ENCODE assay signal across 8 cellular contexts in genomic region chr4:129093173-129093974, GRCh38. TPM values are rescaled to one million over a fixed set of nuclear protein-coding genes. Genes with fewer than 3 reads are reported as not detected.
A peak's percentile ranks its signal among the peaks of the same experiment; 100 is the strongest.
DNase-seq lines count a peak whose midpoint lies in the region; ATAC-seq, FAIRE-seq and TF ChIP-seq lines count a peak whose summit lies in the region.

Gene SCLT1, minus strand, starts transcription at chr4:129093539. Its CDS starts 436 bp downstream, at chr4:129093103.

- ATAC-seq in HG02840 (IDR thresholded peaks at IDR 0.05; ENCODE audit: low FRiP score, unreplicated experiment) (peak; percentile 97), T-cell (replicated peaks in 1 of 4) (peak; percentile 92 to 97 (median 96)), heart left ventricle (peak; percentile 99), upper lobe of left lung (ENCODE audit: low FRiP score in 2 of 2) (peak; percentile 98 to 100)

- H3K4me3 Mint-ChIP-seq in T-cell: peak within 1 kb of the TSS in 1 of 3 donors; percentile 21

- TF ChIP-seq POLR2A in GM12891 (IDR thresholded peaks at IDR 0.05; ENCODE audit: low read depth, low read length) (peak; percentile 92), heart left ventricle (IDR thresholded peaks at IDR 0.05) (peak in 1 of 2 donors; percentile 91), upper lobe of left lung (IDR thresholded peaks at IDR 0.05) (peak in 3 of 4 donors; percentile 87 to 92 (median 90))

- 0 to 1% (median 0%) methylated on average over 60 of the region's 60 CpGs for WGBS in adipose tissue, 3 donors
- 1 to 2% (median 1%) methylated on average over 40 to 60 of the region's 60 CpGs for WGBS in heart left ventricle, 4 donors
- WGBS in upper lobe of left lung, 2 donors: 0 to 1% methylated on average over 31 to 40 of the region's 60 CpGs

- peak within 1 kb of the TSS in 1 of 2 donors; percentile 42 for H3K27ac Mint-ChIP-seq in T-cell

- peak within 1 kb of the TSS; percentile 93 for H3K27ac ChIP-seq in adipose tissue (ENCODE audit: low read depth, low read length)
- peak within 1 kb of the TSS; percentile 81 to 98 (median 94) for H3K27ac ChIP-seq in heart left ventricle
- H3K27ac ChIP-seq in upper lobe of left lung: peak within 1 kb of the TSS; percentile 95 to 99 (median 96)

- H3K36me3 ChIP-seq in heart left ventricle: no peaks in the 10 kb centered on the region
- no peaks in the 10 kb centered on the region for H3K36me3 ChIP-seq in upper lobe of left lung

- no peaks in the 10 kb centered on the region for H3K27me3 Mint-ChIP-seq in T-cell

- TF ChIP-seq CTCF in heart left ventricle (IDR thresholded peaks at IDR 0.05) (peak in 1 of 12 donors; percentile 12), upper lobe of left lung (IDR thresholded peaks at IDR 0.05) (no peak)

- FAIRE-seq in GM12891 (lab: Jason Lieb, UNC): peak; percentile 99

- H3K36me3 Mint-ChIP-seq in T-cell: no peaks in the 10 kb centered on the region

- POLR2A ChIA-PET in T-cell (lab: Charles Lee): interaction anchor here (0.6 to 2.0 kb wide), 9 partner anchors 10 to 1128 kb away, joined by 3 to 9 read pairs (median 4); partner anchors contain the start of genes ABHD18 (in 1 of the 2), MFSD8 (in 1 of the 2) and PGRMC2 (in 1 of the 2)

- CTCF ChIA-PET in T-cell (lab: Charles Lee): interaction anchor here in 1 of 2 donors (0.9 to 1.2 kb wide), 3 partner anchors 8 to 17 kb away, joined by 3 to 4 read pairs (median 3); no protein-coding TSS in a partner anchor

- no peaks in the 10 kb centered on the region for H3K9me3 Mint-ChIP-seq in T-cell

- peaks cover 40 to 47% (median 47%) of the 10 kb centered on the region in 3 donors for H3K4me1 Mint-ChIP-seq in T-cell

- peaks cover 0 to 59% (median 23%) of the 10 kb centered on the region in 12 donors for H3K4me1 ChIP-seq in heart left ventricle
- H3K4me1 ChIP-seq in upper lobe of left lung: peaks cover 15 to 28% (median 25%) of the 10 kb centered on the region in 4 donors

- DNase-seq in GM12891 (ENCODE audit: insufficient read length, low spot score) (peak; percentile 56), NCI-H1436 treated with DMSO at 0.1 percent for 48 hours (lab: John Stamatoyannopoulos, UW) (peak; percentile 64), T-cell (peak; percentile 85 to 98 (median 96)), heart left ventricle (peak; percentile 99 to 100 (median 99)), pons (ENCODE audit: low spot score) (peak; percentile 99), upper lobe of left lung (peak; percentile 99 to 100)

- intact Hi-C loops in heart left ventricle (cut with DNase I): loop anchor here in 3 of 10 donors (5.0 to 10.0 kb wide), 5 partner anchors 279 to 1031 kb away; partner anchors contain the start of genes PGRMC2 (in 2 of the 3) and LARP1B (in 1 of the 3)

- H3K9me3 ChIP-seq in heart left ventricle (no peaks in the 10 kb centered on the region), upper lobe of left lung (no peaks in the 10 kb centered on the region)

- no peaks in the 10 kb centered on the region for H3K27me3 ChIP-seq in heart left ventricle
- H3K27me3 ChIP-seq in upper lobe of left lung: no peaks in the 10 kb centered on the region

- TF ChIP-seq EP300 in upper lobe of left lung (IDR thresholded peaks at IDR 0.05): peak in 1 of 4 donors; percentile 77

- H3K4me3 ChIP-seq in heart left ventricle (peak within 1 kb of the TSS; percentile 42 to 92 (median 78)), upper lobe of left lung (peak within 1 kb of the TSS; percentile 63 to 81 (median 72))

TF ChIP-seq in GM12891, 5 proteins besides CTCF, POLR2A, EP300 and RAD21:
- TF ChIP-seq POLR2AphosphoS5 (IDR thresholded peaks at IDR 0.05; ENCODE audit: low read depth, low read length): peak; percentile 94
- peak; percentile 70 for TF ChIP-seq SPI1 (IDR thresholded peaks at IDR 0.05; ENCODE audit: low read depth, low read length)
- TF ChIP-seq PAX5 (IDR thresholded peaks at IDR 0.05; ENCODE audit: insufficient read depth, low read length, severe bottlenecking): peak; percentile 3
- TF ChIP-seq POU2F2 (IDR thresholded peaks at IDR 0.05; ENCODE audit: low read depth, low read length): 0 out of 2 replicates have a peak, but pooled peaks have one; percentile 56
- peak; percentile 80 for TF ChIP-seq TAF1 (IDR thresholded peaks at IDR 0.05; ENCODE audit: low read depth, low read length)
TF ChIP-seq in GM12891: peak in this region for 5.

RNA-seq across cellular contexts. Expression of gene SCLT1, which starts in this region (rescaled TPM):
- 12.5 TPM for polyA plus RNA-seq in GM12891 (2012; ENCODE audit: low read depth, missing spikeins)
- 10 to 100 TPM; 16.2 to 25.8 (median 20.2) TPM for total RNA-seq in T-cell
- polyA plus RNA-seq in adipose tissue: 1 to 10 TPM; 1.8 to 5.4 (median 3.0) TPM
- 10 to 100 TPM in 6 of 9 donors, 1 to 10 TPM in 3; 5.3 to 13.7 (median 10.8) TPM for total RNA-seq in heart left ventricle
- polyA plus RNA-seq in heart left ventricle: 1 to 10 TPM; 3.4 to 3.9 TPM
- 10 to 100 TPM in 5 of 6 donors, 1 to 10 TPM in 1; 7.9 to 27.2 (median 14.2) TPM for total RNA-seq in upper lobe of left lung

Comparison
In these comparisons a context has a peak if more than half of its experiments do, and no peak if none do; other contexts are left out.
1. Peak in every context shown above with its lines: DNase-seq, ATAC-seq, H3K4me3 ChIP-seq and H3K27ac ChIP-seq.